ENCODE assay signal across 30 cellular contexts in the genomic region with DNA sequence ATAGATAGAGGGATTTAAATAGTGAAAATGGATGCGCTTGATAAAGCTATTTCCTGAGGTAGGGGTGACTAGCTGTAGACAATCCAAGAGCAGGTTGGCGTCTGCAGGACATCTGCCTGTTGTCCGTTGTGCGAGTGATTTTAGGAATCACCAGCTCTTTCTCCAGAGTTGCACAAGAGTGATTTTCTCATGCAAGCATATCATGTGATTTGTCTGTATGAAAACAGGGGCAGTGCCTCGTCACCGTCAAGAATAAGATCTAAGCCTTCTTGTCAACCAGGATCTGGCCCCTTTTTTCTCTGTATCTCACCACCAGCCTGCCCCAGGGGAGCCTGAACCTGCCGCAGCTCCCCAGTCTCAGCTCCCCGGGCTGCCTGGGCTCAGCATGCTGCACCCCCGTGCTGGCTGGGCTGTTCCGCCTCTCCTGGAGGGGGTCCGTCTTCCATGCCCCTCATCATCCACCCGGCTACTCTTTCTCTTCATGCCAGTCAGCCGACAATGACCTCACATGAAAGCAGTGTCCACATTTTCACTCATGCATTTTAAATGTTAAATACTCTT.
DNase-seq lines count a peak whose midpoint lies in the region; ATAC-seq and TF ChIP-seq lines count a peak whose summit lies in the region.
"Had no signal": no experiment of that assay in that cellular context is flagged by ENCODE, and none has a peak within 500 bp of the region (broad histone marks: within the 10 kb centered on the region; RNA-seq: fewer than 3 reads in every experiment).

No MANE protein-coding gene starts in this region.

- TF ChIP-seq CTCF in fibroblast of pulmonary artery (IDR thresholded peaks at IDR 0.05; ENCODE audit: low read length, missing control alignments) (no peak), upper lobe of right lung (IDR thresholded peaks at IDR 0.05) (no peak), HFFc6 (IDR thresholded peaks at IDR 0.05) (no peak), stomach (IDR thresholded peaks at IDR 0.05) (no peak)

- H3K27ac ChIP-seq in upper lobe of right lung: no peak overlapping the region
- no peak overlapping the region for H3K27ac ChIP-seq in stomach
- H3K27ac ChIP-seq: foreskin keratinocyte, KMS-11, thyroid gland, VCaP had no signal

- no peaks in the 10 kb centered on the region for H3K36me3 ChIP-seq in upper lobe of right lung
- no peaks in the 10 kb centered on the region for H3K36me3 ChIP-seq in stomach
- H3K36me3 ChIP-seq: thyroid gland had no signal

- H3K9me3 Mint-ChIP-seq in activated T-cell treated with anti-CD3 and anti-CD28 coated beads, Interleukin-2, amount 50 U/mL, for 72 hours: no peaks in the 10 kb centered on the region
- peaks cover 29% of the 10 kb centered on the region for H3K9me3 Mint-ChIP-seq in HFFc6
- H3K9me3 Mint-ChIP-seq: activated naive CD4-positive, alpha-beta T cell treated with anti-CD3 and anti-CD28 coated beads for 36 hours; H9; stimulated activated naive CD8-positive, alpha-beta T cell treated with anti-CD3 and anti-CD28 coated beads, Interleukin-15, Interleukin-2, amounts not matched to agents 100 ng/mL and 50 ng/mL, for 24 hours had no signal

- intact Hi-C loops in left ventricle myocardium superior (cut with micrococcal nuclease): no loop called here
- intact Hi-C loops in Right ventricle myocardium inferior (cut with DNase I): no loop called here
- intact Hi-C loops in upper lobe of right lung (cut with DNase I): no loop called here
- intact Hi-C loops in stomach (cut with DNase I; ENCODE audit: low total_unique reads): no loop called here

- no peaks in the 10 kb centered on the region for H3K27me3 ChIP-seq in upper lobe of right lung
- H3K27me3 ChIP-seq in stomach: no peaks in the 10 kb centered on the region
- H3K27me3 ChIP-seq: foreskin keratinocyte, hepatocyte, thyroid gland had no signal

- H3K27ac Mint-ChIP-seq in activated T-cell treated with anti-CD3 and anti-CD28 coated beads, Interleukin-2, amount 50 U/mL, for 72 hours: no peak overlapping the region
- no peak overlapping the region for H3K27ac Mint-ChIP-seq in HFFc6
- H3K27ac Mint-ChIP-seq: activated CD8-positive, alpha-beta memory T cell treated with anti-CD3 and anti-CD28 coated beads, Interleukin-2, amount 10 ng/mL, durations not matched to agents 7 days and 5 days; activated naive CD4-positive, alpha-beta T cell treated with anti-CD3 and anti-CD28 coated beads for 36 hours; H9; progenitor cell of endocrine pancreas; stimulated activated naive CD8-positive, alpha-beta T cell treated with anti-CD3 and anti-CD28 coated beads, Interleukin-15, Interleukin-2, amounts not matched to agents 100 ng/mL and 50 ng/mL, for 24 hours had no signal

- ATAC-seq in left ventricle myocardium superior (peak; percentile 12), Right ventricle myocardium inferior (no peak), upper lobe of right lung (no peak)
- ATAC-seq in activated T-cell treated with anti-CD3 and anti-CD28 coated beads, Interleukin-2, amount 50 U/mL, for 72 hours (replicated peaks in 1 of 2): no peak
- ATAC-seq: activated CD8-positive, alpha-beta memory T cell treated with anti-CD3 and anti-CD28 coated beads, Interleukin-2, amount 10 ng/mL, durations not matched to agents 7 days and 5 days; foreskin keratinocyte; left colon had no signal

- H3K36me3 Mint-ChIP-seq in activated T-cell treated with anti-CD3 and anti-CD28 coated beads, Interleukin-2, amount 50 U/mL, for 72 hours (ENCODE audit: insufficient read depth in 2 of 2): no peaks in the 10 kb centered on the region
- H3K36me3 Mint-ChIP-seq in HFFc6 (ENCODE audit: low read depth): no peaks in the 10 kb centered on the region
- H3K36me3 Mint-ChIP-seq: activated CD8-positive, alpha-beta memory T cell treated with anti-CD3 and anti-CD28 coated beads, Interleukin-2, amount 10 ng/mL, durations not matched to agents 7 days and 5 days; CD8-positive, alpha-beta memory T cell had no signal

- H3K4me3 ChIP-seq in fibroblast of pulmonary artery (replicated peaks; ENCODE audit: low read depth, low read length) (no peak overlapping the region), upper lobe of right lung (peak overlapping the region; percentile 17), stomach (no peak overlapping the region)
- H3K4me3 ChIP-seq: hepatocyte, thyroid gland had no signal

- no peak for TF ChIP-seq POLR2A in stomach (IDR thresholded peaks at IDR 0.05)

- DNase-seq in left ventricle myocardium superior (no peak), Right ventricle myocardium inferior (ENCODE audit: missing footprints) (no peak), NOMO-1 treated with dmso at 0.1 percent for 144 hours (lab: John Stamatoyannopoulos, UW; ENCODE audit: unreplicated experiment) (peak; percentile 27), fibroblast of pulmonary artery (ENCODE audit: low read depth) (peak; percentile 59), upper lobe of right lung (no peak), HFFc6 (no peak), stomach (no peak)
- DNase-seq in activated T-cell treated with anti-CD3 and anti-CD28 coated beads, Interleukin-2, amount 50 U/mL, for 72 hours: no peak
- DNase-seq: 8988T; activated CD4-positive, alpha-beta T cell treated with anti-CD3 and anti-CD28 coated beads, Interleukin-2, amount 50 U/mL, for 1 hour; activated CD8-positive, alpha-beta memory T cell treated with anti-CD3 and anti-CD28 coated beads, Interleukin-2, amount 10 ng/mL, durations not matched to agents 7 days and 5 days; activated naive CD4-positive, alpha-beta T cell treated with anti-CD3 and anti-CD28 coated beads for 36 hours; amygdala; CD8-positive, alpha-beta memory T cell; effector memory CD4-positive, alpha-beta T cell; foreskin keratinocyte; H9; left colon; mesendoderm; MM.1S; NCI-H146; NCI-H2107; NCI-H446; SHP77 treated with DMSO at 0.1 percent for 48 hours; thyroid gland had no signal

- H3K4me1 ChIP-seq in upper lobe of right lung (no peaks in the 10 kb centered on the region), stomach (no peaks in the 10 kb centered on the region)
- H3K4me1 ChIP-seq: foreskin keratinocyte, thyroid gland had no signal

- H3K4me1 Mint-ChIP-seq in activated T-cell treated with anti-CD3 and anti-CD28 coated beads, Interleukin-2, amount 50 U/mL, for 72 hours (ENCODE audit: low read depth): no peaks in the 10 kb centered on the region
- H3K4me1 Mint-ChIP-seq in HFFc6 (ENCODE audit: low read depth): no peaks in the 10 kb centered on the region
- H3K4me1 Mint-ChIP-seq: activated CD8-positive, alpha-beta memory T cell treated with anti-CD3 and anti-CD28 coated beads, Interleukin-2, amount 10 ng/mL, durations not matched to agents 7 days and 5 days; CD8-positive, alpha-beta memory T cell had no signal

- H3K9me3 ChIP-seq in upper lobe of right lung (no peaks in the 10 kb centered on the region), stomach (no peaks in the 10 kb centered on the region)
- H3K9me3 ChIP-seq: thyroid gland had no signal

- H3K27me3 Mint-ChIP-seq in activated T-cell treated with anti-CD3 and anti-CD28 coated beads, Interleukin-2, amount 50 U/mL, for 72 hours (ENCODE audit: low read depth): no peaks in the 10 kb centered on the region
- H3K27me3 Mint-ChIP-seq in HFFc6 (ENCODE audit: insufficient read depth): no peaks in the 10 kb centered on the region; the same call in 1 of the 2 replicates
- H3K27me3 Mint-ChIP-seq: progenitor cell of endocrine pancreas had no signal

- WGBS in stomach, 5 donors: 79 to 89% (median 88%) methylated on average over 13 of the region's 13 CpGs

- no peak overlapping the region for H3K4me3 Mint-ChIP-seq in activated T-cell treated with anti-CD3 and anti-CD28 coated beads, Interleukin-2, amount 50 U/mL, for 72 hours
- no peak overlapping the region for H3K4me3 Mint-ChIP-seq in HFFc6
- H3K4me3 Mint-ChIP-seq: activated CD8-positive, alpha-beta memory T cell treated with anti-CD3 and anti-CD28 coated beads, Interleukin-2, amount 10 ng/mL, durations not matched to agents 7 days and 5 days; activated naive CD4-positive, alpha-beta T cell treated with anti-CD3 and anti-CD28 coated beads for 36 hours; CD8-positive, alpha-beta memory T cell; H9; stimulated activated naive CD8-positive, alpha-beta T cell treated with anti-CD3 and anti-CD28 coated beads, Interleukin-15, Interleukin-2, amounts not matched to agents 100 ng/mL and 50 ng/mL, for 24 hours had no signal

- no peak for TF ChIP-seq EP300 in stomach (IDR thresholded peaks at IDR 0.05)

Comparison
In these comparisons a context has a peak if more than half of its experiments do, and no peak if none do; other contexts are left out.
1. DNase-seq: peak in NOMO-1 treated with dmso at 0.1 percent for 144 hours (single experiment) and fibroblast of pulmonary artery (single experiment); none in left ventricle myocardium superior (single experiment), Right ventricle myocardium inferior (single experiment), upper lobe of right lung (single experiment), activated T-cell treated with anti-CD3 and anti-CD28 coated beads, Interleukin-2, amount 50 U/mL, for 72 hours (0 of 2), HFFc6 (single experiment) and stomach (single experiment).